ENCODE assay signal across 19 cellular contexts in genomic region chr2:3611611-3612010, GRCh38. TPM values are rescaled to one million over a fixed set of nuclear protein-coding genes. Genes with fewer than 3 reads are reported as not detected.
DNase-seq lines count a peak whose midpoint lies in the region; ATAC-seq and TF ChIP-seq lines count a peak whose summit lies in the region.
"Had no signal": no experiment of that assay in that cellular context is flagged by ENCODE, and none has a peak within 500 bp of the region (broad histone marks: within the 10 kb centered on the region; RNA-seq: fewer than 3 reads in every experiment).

No MANE protein-coding gene starts in this region.

- H3K4me2 ChIP-seq in DOHH2 (ENCODE audit: low read length), result peak overlapping the region; percentile 35
- H3K4me2 ChIP-seq: KMS-11 had no signal

- no peaks in the 10 kb centered on the region for H3K4me1 Mint-ChIP-seq in osteocyte (ENCODE audit: unreplicated experiment)

- H3K4me1 ChIP-seq in DOHH2 (ENCODE audit: control insufficient read depth, low read length), result peaks cover 40% of the 10 kb centered on the region
- H3K4me1 ChIP-seq: SJSA1 had no signal

- no peak overlapping the region for H3K4me3 Mint-ChIP-seq in osteocyte (ENCODE audit: unreplicated experiment)
- H3K4me3 Mint-ChIP-seq: H9 had no signal

- H3K9me3 ChIP-seq in DOHH2 (ENCODE audit: control insufficient read depth, insufficient read depth, low read length), result 0 out of 2 replicates have a peak, but pooled peaks cover 4% of the 10 kb centered on the region
- H3K9me3 ChIP-seq: SJSA1 had no signal

- 0 out of 2 replicates have a peak, but pooled peaks cover 7% of the 10 kb centered on the region for H3F3A ChIP-seq in DOHH2 (ENCODE audit: control insufficient read depth, insufficient read depth)

- TF ChIP-seq CTCF in DOHH2 (IDR thresholded peaks at IDR 0.05; ENCODE audit: low read depth, low read length, poor library complexity, severe bottlenecking), result no peak
- no peak for TF ChIP-seq CTCF in coronary artery (IDR thresholded peaks at IDR 0.05)
- no peak for TF ChIP-seq CTCF in osteocyte (IDR thresholded peaks at IDR 0.05)

- intact Hi-C loops in left colon (cut with DNase I, micrococcal nuclease), result no loop called here

- H4K20me1 ChIP-seq in DOHH2 (ENCODE audit: control insufficient read depth, insufficient read depth, low read depth, low read length), result no peaks in the 10 kb centered on the region

- H3K27ac Mint-ChIP-seq in osteocyte (ENCODE audit: unreplicated experiment), result no peak overlapping the region

- no peak overlapping the region for H3K4me3 ChIP-seq in DOHH2 (ENCODE audit: low read length)
- no peak overlapping the region for H3K4me3 ChIP-seq in coronary artery
- H3K4me3 ChIP-seq: SJSA1 had no signal

- H3K36me3 ChIP-seq in DOHH2 (ENCODE audit: control insufficient read depth, low read length), result no peaks in the 10 kb centered on the region
- H3K36me3 ChIP-seq: SJSA1 had no signal

- ATAC-seq in left colon, result no peak

- DNase-seq in NCI-H82 treated with DMSO at 0.1 percent for 48 hours (lab: John Stamatoyannopoulos, UW; ENCODE audit: unreplicated experiment), result peak; percentile 89
- peak; percentile 29 for DNase-seq in coronary artery (ENCODE audit: low spot score)
- peak; percentile 65 for DNase-seq in osteocyte (ENCODE audit: extremely low spot score, unreplicated experiment)
- no peak for DNase-seq in left colon
- DNase-seq in superior temporal gyrus (ENCODE audit: extremely low spot score), result no peak
- DNase-seq in NCI-H1436 (lab: John Stamatoyannopoulos, UW), result no peak
- no peak for DNase-seq in effector CD8-positive, alpha-beta T cell (lab: John Stamatoyannopoulos, UW)
- DNase-seq: DMS153; EL; H9; NCI-H1048; NCI-H345; NCI-H526; NK-92 treated with Interleukin-12 subunit alpha and Interleukin-12 subunit beta, amount 100 ng/mL, for 24 hours had no signal

- no peaks in the 10 kb centered on the region for H3K27me3 ChIP-seq in DOHH2 (ENCODE audit: control insufficient read depth, low read length)
- H3K27me3 ChIP-seq: SJSA1 had no signal

- no peaks in the 10 kb centered on the region for H3K9me3 Mint-ChIP-seq in osteocyte (ENCODE audit: unreplicated experiment)

- peaks cover 3% of the 10 kb centered on the region for H3K27me3 Mint-ChIP-seq in osteocyte (ENCODE audit: unreplicated experiment)

- no peaks in the 10 kb centered on the region for H3K79me2 ChIP-seq in DOHH2 (ENCODE audit: control insufficient read depth, low read length)

- H3K9me2 ChIP-seq in DOHH2 (replicated peaks; ENCODE audit: control insufficient read depth, low read length), result no peaks in the 10 kb centered on the region

- H3K36me3 Mint-ChIP-seq in osteocyte (ENCODE audit: unreplicated experiment), result no peaks in the 10 kb centered on the region

- peak overlapping the region; percentile 79 for H3K27ac ChIP-seq in DOHH2 (ENCODE audit: low read depth, low read length)
- no peak overlapping the region for H3K27ac ChIP-seq in coronary artery
- H3K27ac ChIP-seq: C4-2B, KMS-11, SJSA1 had no signal

RNA-seq across cellular contexts. Expression of gene COLEC11, which starts 16.7 kb away (rescaled TPM):
- not detected in 2 replicates for total RNA-seq in osteocyte
- total RNA-seq in left colon, result 1 to 10 TPM in 1 of 2 donors, under 1 TPM in 1; 0.85 to 1.2 TPM
- total RNA-seq: SJSA1 had no signal

RNA-seq across cellular contexts. Expression of gene RPS7, which starts 36.6 kb away (rescaled TPM):
- total RNA-seq in osteocyte, result 1,082 and 1,101 TPM in 2 replicates
- 100 to 1,000 TPM; 894 to 955 TPM for total RNA-seq in left colon

RNA-seq across cellular contexts. Expression of gene ALLC, which starts 46.4 kb away (rescaled TPM):
- total RNA-seq in osteocyte, result not detected in 2 replicates
- not detected for total RNA-seq in left colon
- total RNA-seq: H9, M059J, SJSA1 had no signal

RNA-seq across cellular contexts. Expression of gene RNASEH1, which starts 53.5 kb away (rescaled TPM):
- total RNA-seq in osteocyte, result 24.6 and 25.5 TPM in 2 replicates
- 10 to 100 TPM; 14.4 to 14.7 TPM for total RNA-seq in left colon

Comparison
In these comparisons a context has a peak if more than half of its experiments do, and no peak if none do; other contexts are left out.
1. DNase-seq: peak in NCI-H82 treated with DMSO at 0.1 percent for 48 hours (single experiment), coronary artery (single experiment) and osteocyte (single experiment); none in left colon (0 of 2), superior temporal gyrus (single experiment), NCI-H1436 (single experiment) and effector CD8-positive, alpha-beta T cell (single experiment).